8 cellular contexts compared by ENCODE assay signal in genomic region chr13:46126552-46127171, GRCh38. TPM values are rescaled to one million over a fixed set of nuclear protein-coding genes. Genes with fewer than 3 reads are reported as not detected.
A peak's percentile ranks its signal among the peaks of the same experiment; 100 is the strongest.
DNase-seq lines count a peak whose midpoint lies in the region; ATAC-seq and TF ChIP-seq lines count a peak whose summit lies in the region.

No MANE protein-coding gene starts in this region.

- ATAC-seq in GM19463 (IDR thresholded peaks at IDR 0.05; ENCODE audit: unreplicated experiment) (peak; percentile 63), gastroesophageal sphincter (no peak), HG02840 (IDR thresholded peaks at IDR 0.05; ENCODE audit: low FRiP score, unreplicated experiment) (no peak)

- 41 to 60% methylated on average over 2 to 4 of the region's 4 CpGs for WGBS in gastroesophageal sphincter (ENCODE audit: low coverage in 1 of 2), 2 donors

- intact Hi-C loops in Caco-2 (cut with micrococcal nuclease; ENCODE audit: unreplicated experiment), result loop anchor here (1.0 kb wide), 5 partner anchors 34 to 319 kb away; partner anchors contain the start of gene ZC3H13

- H3K9me3 ChIP-seq in Caco-2 (no peaks in the 10 kb centered on the region), gastroesophageal sphincter (no peaks in the 10 kb centered on the region)

- POLR2A ChIA-PET in Caco-2 (lab: Charles Lee), result interaction anchor here (1.0 kb wide), 1 partner anchor 17 kb away, joined by 3 read pairs; no protein-coding TSS in a partner anchor

- H3K4me3 Mint-ChIP-seq in Caco-2 (ENCODE audit: unreplicated experiment), result no peak overlapping the region

- H3K4me3 ChIP-seq in Caco-2 (ENCODE audit: low read depth, low read length) (no peak overlapping the region), gastroesophageal sphincter (no peak overlapping the region)

- peaks cover 12% of the 10 kb centered on the region for H3K4me1 ChIP-seq in Caco-2
- H3K4me1 ChIP-seq in gastroesophageal sphincter, result no peaks in the 10 kb centered on the region

- BruUV-seq in Caco-2 (replicated peaks; lab: Mats Ljungman, UMichigan), result no TSS peak

- CTCF ChIA-PET in Caco-2 (lab: Charles Lee), result interaction anchor here (0.6 to 1.8 kb wide), 15 partner anchors 9 to 342 kb away, joined by 3 to 16 read pairs (median 5); partner anchors contain the start of gene ZC3H13

- TF ChIP-seq CTCF in Caco-2 (IDR thresholded peaks at IDR 0.05; ENCODE audit: insufficient read depth in 1 of 2, low read depth in 1 of 2, low read length in 1 of 2, severe bottlenecking in 1 of 2, unreplicated experiment in 1 of 2) (peak; percentile 88 to 93), gastroesophageal sphincter (IDR thresholded peaks at IDR 0.05) (peak in 3 of 4 experiments; percentile 31 to 51 (median 32))

- H3K9me3 Mint-ChIP-seq in Caco-2 (ENCODE audit: unreplicated experiment), result no peaks in the 10 kb centered on the region

- TF ChIP-seq EP300 in gastroesophageal sphincter (IDR thresholded peaks at IDR 0.05), result no peak

- no peaks in the 10 kb centered on the region for H3K27me3 Mint-ChIP-seq in Caco-2 (ENCODE audit: insufficient read depth, unreplicated experiment)

- H3K27me3 ChIP-seq in Caco-2 (replicated peaks; ENCODE audit: control insufficient read depth, insufficient read depth, low read length) (no peaks in the 10 kb centered on the region), gastroesophageal sphincter (peaks cover 17% of the 10 kb centered on the region)

- no peak for TF ChIP-seq POLR2A in gastroesophageal sphincter (IDR thresholded peaks at IDR 0.05)

- H3K36me3 ChIP-seq in Caco-2 (ENCODE audit: control insufficient read depth, insufficient read depth, low read length), result no peaks in the 10 kb centered on the region
- no peaks in the 10 kb centered on the region for H3K36me3 ChIP-seq in gastroesophageal sphincter

- H3K36me3 Mint-ChIP-seq in Caco-2 (ENCODE audit: insufficient read depth, unreplicated experiment), result no peaks in the 10 kb centered on the region

- peaks cover 7% of the 10 kb centered on the region for H3K4me1 Mint-ChIP-seq in Caco-2 (ENCODE audit: low read depth, unreplicated experiment)

- no peak overlapping the region for H3K27ac ChIP-seq in gastroesophageal sphincter

- peak; percentile 74 to 83 for DNase-seq in Caco-2
- peak; percentile 87 for DNase-seq in KG1 (lab: John Stamatoyannopoulos, UW)
- peak; percentile 23 for DNase-seq in SHP77 treated with DMSO at 0.1 percent for 48 hours (lab: John Stamatoyannopoulos, UW)
- DNase-seq in activated effector memory CD4-positive, alpha-beta T cell treated with Interleukin-2 at 50 U/mL for 16 hours, result peak; percentile 56
- peak; percentile 95 for DNase-seq in pons (ENCODE audit: low spot score)

- no peak overlapping the region for H3K27ac Mint-ChIP-seq in Caco-2 (ENCODE audit: unreplicated experiment)

RNA-seq across cellular contexts. Expression of gene CPB2, which starts 21.8 kb away (rescaled TPM):
- total RNA-seq in Caco-2 (2022) (0.18 TPM in 1 of 2 replicates, not detected in the other), gastroesophageal sphincter (not detected)

RNA-seq across cellular contexts. Expression of gene LCP1, which starts 55.3 kb away (rescaled TPM):
- total RNA-seq in Caco-2 (2022) (32.1 and 37.8 TPM in 2 replicates), gastroesophageal sphincter (10 to 100 TPM in 3 of 4 donors, 1 to 10 TPM in 1; 9.0 to 48.9 (median 27.8) TPM)

Comparison
In these comparisons a context has a peak if more than half of its experiments do, and no peak if none do; other contexts are left out.
1. DNase-seq: peak in every context shown above with its lines; median percentile 95 in pons; 87 in KG1; 78 in Caco-2; 56 in activated effector memory CD4-positive, alpha-beta T cell treated with Interleukin-2 at 50 U/mL for 16 hours; 23 in SHP77 treated with DMSO at 0.1 percent for 48 hours.